Comparison of ENCODE assay signal across 18 cellular contexts in the genomic region with DNA sequence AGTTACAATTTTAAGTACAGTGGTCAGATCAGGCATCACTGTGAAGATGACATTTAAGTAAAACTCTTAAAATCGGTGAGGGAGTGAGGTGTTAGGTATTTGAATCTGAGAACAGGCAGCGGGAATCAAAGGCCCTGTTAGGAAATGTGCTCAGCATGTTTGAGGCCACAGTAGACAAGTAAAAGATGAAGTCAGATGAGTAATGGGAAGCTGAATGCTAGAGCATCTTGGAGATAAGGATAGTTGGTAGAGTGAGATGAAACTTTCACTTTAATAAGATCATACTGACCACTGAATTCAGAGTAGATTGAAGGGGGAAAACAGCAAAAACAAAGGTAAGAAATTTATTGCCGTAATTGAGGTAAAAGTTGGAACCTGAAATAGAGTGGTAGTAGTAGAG.
"Had no signal": no experiment of that assay in that cellular context is flagged by ENCODE, and none has a peak within 500 bp of the region (broad histone marks: within the 10 kb centered on the region; RNA-seq: fewer than 3 reads in every experiment).

No MANE protein-coding gene starts in this region.

- H3K4me3 ChIP-seq: adrenal gland, left ventricle myocardium inferior, right atrium auricular region, tibial nerve, uterus had no signal

- DNase-seq: activated CD4-positive, alpha-beta memory T cell treated with anti-CD3 and anti-CD28 coated beads, Interleukin-2, amount 10 ng/mL, durations not matched to agents 7 days and 5 days; activated CD4-positive, alpha-beta T cell treated with anti-CD3 and anti-CD28 coated beads for 36 hours; activated effector memory CD4-positive, alpha-beta T cell treated with Interleukin-2 at 50 U/mL for 16 hours; activated T-cell treated with anti-CD3 and anti-CD28 coated beads, Interleukin-2, amount 50 U/mL, for 4 hours; adrenal gland; effector memory CD4-positive, alpha-beta T cell; kidney; left ventricle myocardium inferior; stimulated activated CD4-positive, alpha-beta T cell treated with anti-CD3 and anti-CD28 coated beads, Interleukin-15, amount 100 ng/mL, for 24 hours; stimulated activated CD4-positive, alpha-beta T cell treated with anti-CD3 and anti-CD28 coated beads, Interleukin-4, amount 100 ng/mL, for 1 hour; stimulated activated naive CD4-positive, alpha-beta T cell; substantia nigra; T-helper 1 cell; T1000; uterus had no signal

- ATAC-seq: activated CD4-positive, alpha-beta T cell treated with anti-CD3 and anti-CD28 coated beads for 36 hours; activated T-cell treated with anti-CD3 and anti-CD28 coated beads, Interleukin-2, amount 50 U/mL, for 4 hours; natural killer cell treated with Interleukin-12 subunit alpha and Interleukin-12 subunit beta and Interleukin-15 and Interleukin-18, amount 100 ng/mL, for 72 hours had no signal
